ENCODE assay signal across 1 cellular context in genomic region chr2:181040839-181041238, GRCh38.
DNase-seq lines count a peak whose midpoint lies in the region.
"Not testable (repeated sequence)": the region's sequence is repeated elsewhere in the genome, so short reads cannot be mapped to it uniquely, and the experiment has no call there.

No MANE protein-coding gene starts in this region.

- intact Hi-C loops in posterior vena cava (cut with DNase I) = not testable (repeated sequence)

- DNase-seq in posterior vena cava (ENCODE audit: low spot score) = peak; percentile 57
